9 cellular contexts compared by ENCODE assay signal in the genomic region with DNA sequence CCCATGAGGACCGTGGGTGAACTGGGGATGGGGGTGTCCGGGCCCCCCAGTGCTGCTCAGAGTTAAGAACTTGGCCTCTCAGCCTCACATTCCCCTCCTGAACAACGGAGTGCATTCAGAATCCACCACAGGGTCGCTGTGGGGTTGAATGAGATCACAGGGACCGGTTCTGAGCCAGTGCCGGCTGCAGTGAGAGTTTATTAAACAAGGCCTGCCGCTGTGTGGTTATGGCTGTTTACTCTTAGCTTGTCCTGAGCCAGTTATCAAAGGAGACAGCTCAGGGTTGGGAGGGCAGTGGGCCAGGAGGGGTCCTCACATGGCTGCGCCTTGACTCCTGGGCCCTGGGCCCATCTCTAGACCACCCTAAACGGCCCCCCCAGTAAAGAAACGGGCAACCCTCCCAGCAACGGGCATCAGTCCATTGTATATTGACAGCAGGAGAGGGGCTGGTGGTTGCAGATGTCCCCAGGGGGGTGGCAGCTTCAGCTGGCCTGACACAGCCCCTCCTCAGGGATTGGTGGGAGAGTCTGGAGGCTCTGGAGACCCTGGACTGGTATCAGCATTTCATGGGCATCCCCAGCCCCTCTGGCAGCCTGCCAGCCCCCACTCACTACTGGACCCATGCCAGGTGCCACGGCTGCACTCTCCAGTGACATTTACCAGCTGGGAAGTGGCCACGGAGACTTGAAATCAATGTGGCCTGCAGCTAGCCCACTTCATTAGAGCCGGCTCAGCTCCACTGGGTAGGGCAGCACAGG. TPM values are rescaled to one million over a fixed set of nuclear protein-coding genes. Genes with fewer than 3 reads are reported as not detected.
A peak's percentile ranks its signal among the peaks of the same experiment; 100 is the strongest.
DNase-seq lines count a peak whose midpoint lies in the region; ATAC-seq and TF ChIP-seq lines count a peak whose summit lies in the region.
"Had no signal": no experiment of that assay in that cellular context is flagged by ENCODE, and none has a peak within 500 bp of the region (broad histone marks: within the 10 kb centered on the region; RNA-seq: fewer than 3 reads in every experiment).

No MANE protein-coding gene starts in this region.

- TF ChIP-seq POLR2A in sigmoid colon (IDR thresholded peaks at IDR 0.05): no peak

- H3K27me3 Mint-ChIP-seq in activated CD4-positive, alpha-beta memory T cell treated with anti-CD3 and anti-CD28 coated beads for 36 hours: peaks cover 4% of the 10 kb centered on the region

- no peaks in the 10 kb centered on the region for H4K20me1 ChIP-seq in OCI-LY7 (ENCODE audit: insufficient read depth, low read length)

- H2AFZ ChIP-seq in OCI-LY7 (ENCODE audit: low read length): no peak overlapping the region

- DNase-seq in NCI-H2029 (lab: John Stamatoyannopoulos, UW) (peak; percentile 48), NCI-H2029 treated with DMSO at 0.1 percent for 48 hours (lab: John Stamatoyannopoulos, UW) (no peak), OCI-LY7 (ENCODE audit: low spot score) (peak; percentile 24), fibroblast of villous mesenchyme (ENCODE audit: low read depth) (peak; percentile 40), sigmoid colon (peak; percentile 67)
- DNase-seq in activated CD4-positive, alpha-beta memory T cell treated with anti-CD3 and anti-CD28 coated beads for 36 hours: no peak
- no peak for DNase-seq in stimulated activated CD4-positive, alpha-beta T cell treated with anti-CD3 and anti-CD28 coated beads, Interleukin-15, amount 100 ng/mL, for 24 hours

- POLR2A ChIA-PET in OCI-LY7 (lab: Charles Lee): no interaction called here
- POLR2A ChIA-PET in activated CD4-positive, alpha-beta memory T cell treated with anti-CD3 and anti-CD28 coated beads for 36 hours (lab: Charles Lee): no interaction called here

- BruUV-seq in OCI-LY7 (replicated peaks; lab: Mats Ljungman, UMichigan): no TSS peak

- H3K4me2 ChIP-seq in OCI-LY7 (ENCODE audit: low read length): no peak overlapping the region

- no peak overlapping the region for H3K4me3 ChIP-seq in OCI-LY7 (ENCODE audit: low read depth, low read length, poor library complexity, severe bottlenecking)
- no peak overlapping the region for H3K4me3 ChIP-seq in fibroblast of villous mesenchyme (ENCODE audit: low read depth, low read length)
- no peak overlapping the region for H3K4me3 ChIP-seq in sigmoid colon

- H3K36me3 ChIP-seq in OCI-LY7 (ENCODE audit: insufficient read depth, low read length) (no peaks in the 10 kb centered on the region), sigmoid colon (no peaks in the 10 kb centered on the region)

- no peaks in the 10 kb centered on the region for H3K79me2 ChIP-seq in OCI-LY7 (ENCODE audit: insufficient read depth, low read depth, low read length)

- peaks cover 38% of the 10 kb centered on the region for H3K4me1 ChIP-seq in OCI-LY7 (ENCODE audit: insufficient read depth, low read length, poor library complexity, severe bottlenecking)
- peaks cover 0 to 31% (median 21%) of the 10 kb centered on the region in 4 donors for H3K4me1 ChIP-seq in sigmoid colon

- H3K27ac ChIP-seq in OCI-LY7 (ENCODE audit: low read depth, low read length, poor library complexity, severe bottlenecking) (no peak overlapping the region), sigmoid colon (peak overlapping the region; percentile 20 to 47 (median 39))

- H3K4me1 Mint-ChIP-seq in activated CD4-positive, alpha-beta memory T cell treated with anti-CD3 and anti-CD28 coated beads for 36 hours (ENCODE audit: low read depth): peaks cover 9% of the 10 kb centered on the region

- H3K9me3 Mint-ChIP-seq in activated CD4-positive, alpha-beta memory T cell treated with anti-CD3 and anti-CD28 coated beads for 36 hours: no peaks in the 10 kb centered on the region

- CTCF ChIA-PET in OCI-LY7 (lab: Charles Lee; ENCODE audit: unreplicated experiment): no interaction called here
- CTCF ChIA-PET in activated CD4-positive, alpha-beta memory T cell treated with anti-CD3 and anti-CD28 coated beads for 36 hours (lab: Charles Lee): interaction anchor here (0.5 to 1.1 kb wide), 3 partner anchors 15 to 302 kb away, joined by 3 to 4 read pairs (median 3); no protein-coding TSS in a partner anchor

- TF ChIP-seq CTCF in OCI-LY7 (conservative IDR thresholded peaks at IDR 0.05; ENCODE audit: low read length) (no peak), fibroblast of villous mesenchyme (IDR thresholded peaks at IDR 0.05; ENCODE audit: insufficient read depth, low read depth, low read length) (no peak), sigmoid colon (IDR thresholded peaks at IDR 0.05) (no peak)

- WGBS in sigmoid colon, 2 donors: 12 to 34% methylated on average over 14 of the region's 14 CpGs

- H3K27ac Mint-ChIP-seq in activated CD4-positive, alpha-beta memory T cell treated with anti-CD3 and anti-CD28 coated beads for 36 hours: no peak overlapping the region

- H3K36me3 Mint-ChIP-seq in activated CD4-positive, alpha-beta memory T cell treated with anti-CD3 and anti-CD28 coated beads for 36 hours: no peaks in the 10 kb centered on the region

- no peaks in the 10 kb centered on the region for H3K9me3 ChIP-seq in OCI-LY7 (ENCODE audit: low read length)
- H3K9me3 ChIP-seq in sigmoid colon: no peaks in the 10 kb centered on the region

- no peak for TF ChIP-seq EP300 in sigmoid colon (IDR thresholded peaks at IDR 0.05)

- intact Hi-C loops in OCI-LY7 (cut with micrococcal nuclease; ENCODE audit: unreplicated experiment): no loop called here
- intact Hi-C loops in sigmoid colon (cut with DNase I): no loop called here
- intact Hi-C loops in activated CD4-positive, alpha-beta memory T cell treated with anti-CD3 and anti-CD28 coated beads for 36 hours (cut with micrococcal nuclease): no loop called here

- H3K4me3 Mint-ChIP-seq in activated CD4-positive, alpha-beta memory T cell treated with anti-CD3 and anti-CD28 coated beads for 36 hours: no peak overlapping the region

- no peaks in the 10 kb centered on the region for H3K9me2 ChIP-seq in OCI-LY7 (ENCODE audit: insufficient read depth, low read length)

- ATAC-seq in HG02884 (IDR thresholded peaks at IDR 0.05; ENCODE audit: unreplicated experiment): no peak

- H3K27me3 ChIP-seq in sigmoid colon: peaks cover 0 to 37% (median 0%) of the 10 kb centered on the region in 3 donors

RNA-seq across cellular contexts. Expression of gene CABP7, which starts 15.1 kb away (rescaled TPM):
- 0.06 and 0.23 TPM in 2 replicates for total RNA-seq in OCI-LY7 (2014; rRNA removed; shearing (Covaris generic))
- 0.18 TPM in 1 of 2 replicates, not detected in the other for total RNA-seq in OCI-LY7 (2022)
- total RNA-seq in fibroblast of villous mesenchyme: under 0.01 TPM in 1 of 2 replicates, not detected in the other
- 1 to 10 TPM in 1 of 4 donors, under 1 TPM in 1, not detected in 2; under 0.01 to 1.1 TPM for total RNA-seq in sigmoid colon
- under 1 TPM in 1 of 3 donors, not detected in 2; 0.47 TPM for polyA plus RNA-seq in sigmoid colon
- total RNA-seq in activated CD4-positive, alpha-beta memory T cell treated with anti-CD3 and anti-CD28 coated beads for 36 hours: under 1 TPM in 1 of 2 experiments, not detected in 1; 0.07 TPM
- total RNA-seq: epithelial cell of proximal tubule had no signal

Comparison
In these comparisons a context has a peak if more than half of its experiments do, and no peak if none do; other contexts are left out.
1. DNase-seq: peak in NCI-H2029 (single experiment), OCI-LY7 (single experiment), fibroblast of villous mesenchyme (single experiment) and sigmoid colon (single experiment); none in NCI-H2029 treated with DMSO at 0.1 percent for 48 hours (single experiment), activated CD4-positive, alpha-beta memory T cell treated with anti-CD3 and anti-CD28 coated beads for 36 hours (single experiment) and stimulated activated CD4-positive, alpha-beta T cell treated with anti-CD3 and anti-CD28 coated beads, Interleukin-15, amount 100 ng/mL, for 24 hours (single experiment).